ENCODE assay signal across 25 cellular contexts in genomic region chr16:46733319-46733830, GRCh38. TPM values are rescaled to one million over a fixed set of nuclear protein-coding genes. Genes with fewer than 3 reads are reported as not detected.
"Had no signal": no experiment of that assay in that cellular context is flagged by ENCODE, and none has a peak within 500 bp of the region (broad histone marks: within the 10 kb centered on the region; RNA-seq: fewer than 3 reads in every experiment).

No MANE protein-coding gene starts in this region.

- H3K4me1 Mint-ChIP-seq: activated B cell treated with CpG ODN at 0.5 μM for 24 hours; activated CD4-positive, alpha-beta T cell treated with anti-CD3 and anti-CD28 coated beads, Interleukin-2, amount 10 ng/mL, durations not matched to agents 24 days and 14 days; activated CD8-positive, alpha-beta memory T cell treated with anti-CD3 and anti-CD28 coated beads, Interleukin-2, amount 10 ng/mL, durations not matched to agents 7 days and 5 days; activated naive CD8-positive, alpha-beta T cell treated with anti-CD3 and anti-CD28 coated beads for 36 hours; T-cell had no signal

- DNase-seq: activated B cell treated with CpG ODN at 0.5 μM for 24 hours; activated CD4-positive, alpha-beta T cell treated with anti-CD3 and anti-CD28 coated beads for 1 hour; activated CD4-positive, alpha-beta T cell treated with anti-CD3 and anti-CD28 coated beads, Interleukin-2, amount 10 ng/mL, durations not matched to agents 24 days and 14 days; activated CD4-positive, alpha-beta T cell treated with anti-CD3 and anti-CD28 coated beads, Interleukin-2, amount 50 U/mL, for 48 hours; activated CD8-positive, alpha-beta memory T cell treated with anti-CD3 and anti-CD28 coated beads, Interleukin-2, amount 10 ng/mL, durations not matched to agents 7 days and 5 days; activated gamma-delta T cell; activated naive CD4-positive, alpha-beta T cell treated with anti-CD3 and anti-CD28 coated beads for 36 hours; activated naive CD8-positive, alpha-beta T cell treated with anti-CD3 and anti-CD28 coated beads for 36 hours; activated T-cell treated with anti-CD3 and anti-CD28 coated beads, Interleukin-2, amount 50 U/mL, for 24 hours; brain microvascular endothelial cell; NCI-H1092; NCI-H1417; NCI-H2029; NCI-H345; NCI-H510A; NCI-H526 treated with DMSO at 0.1 percent for 48 hours; Peyer's patch; SHP77 treated with DMSO at 0.1 percent for 48 hours; T-cell; T-helper 2 cell; T1000 had no signal

- H3K36me3 Mint-ChIP-seq: activated CD8-positive, alpha-beta memory T cell treated with anti-CD3 and anti-CD28 coated beads, Interleukin-2, amount 10 ng/mL, durations not matched to agents 7 days and 5 days; activated naive CD8-positive, alpha-beta T cell treated with anti-CD3 and anti-CD28 coated beads for 36 hours; T-cell had no signal

- H3K4me3 ChIP-seq: Peyer's patch had no signal

- H3K9me3 ChIP-seq: Peyer's patch had no signal

- H3K27me3 ChIP-seq: brain microvascular endothelial cell, Peyer's patch had no signal

- H3K9me3 Mint-ChIP-seq: activated B cell treated with CpG ODN at 0.5 μM for 24 hours; activated CD4-positive, alpha-beta T cell treated with anti-CD3 and anti-CD28 coated beads, Interleukin-2, amount 10 ng/mL, durations not matched to agents 24 days and 14 days; activated naive CD4-positive, alpha-beta T cell treated with anti-CD3 and anti-CD28 coated beads for 36 hours; activated naive CD8-positive, alpha-beta T cell treated with anti-CD3 and anti-CD28 coated beads for 36 hours; activated T-cell treated with anti-CD3 and anti-CD28 coated beads, Interleukin-2, amount 50 U/mL, for 24 hours; activated T-helper 1 cell treated with anti-CD3 and anti-CD28 coated beads, Interleukin-12 subunit alpha, Interleukin-12 subunit beta, Interleukin-2, Interleukin-4 antibody, amounts not matched to agents 30 ng/mL and 10 ng/mL and 1 ng/mL, durations not matched to agents 14 hours and 24 hours and 36 hours; T-cell had no signal

- H3K27ac Mint-ChIP-seq: activated B cell treated with CpG ODN at 0.5 μM for 24 hours; activated CD4-positive, alpha-beta T cell treated with anti-CD3 and anti-CD28 coated beads, Interleukin-2, amount 10 ng/mL, durations not matched to agents 24 days and 14 days; activated CD8-positive, alpha-beta memory T cell treated with anti-CD3 and anti-CD28 coated beads, Interleukin-2, amount 10 ng/mL, durations not matched to agents 7 days and 5 days; activated naive CD4-positive, alpha-beta T cell treated with anti-CD3 and anti-CD28 coated beads for 36 hours; activated naive CD8-positive, alpha-beta T cell treated with anti-CD3 and anti-CD28 coated beads for 36 hours; activated T-cell treated with anti-CD3 and anti-CD28 coated beads, Interleukin-2, amount 50 U/mL, for 24 hours; activated T-helper 1 cell treated with anti-CD3 and anti-CD28 coated beads, Interleukin-12 subunit alpha, Interleukin-12 subunit beta, Interleukin-2, Interleukin-4 antibody, amounts not matched to agents 30 ng/mL and 10 ng/mL and 1 ng/mL, durations not matched to agents 14 hours and 24 hours and 36 hours; T-cell had no signal

- H3K27me3 Mint-ChIP-seq: activated B cell treated with CpG ODN at 0.5 μM for 24 hours; activated CD4-positive, alpha-beta T cell treated with anti-CD3 and anti-CD28 coated beads, Interleukin-2, amount 10 ng/mL, durations not matched to agents 24 days and 14 days; activated CD8-positive, alpha-beta memory T cell treated with anti-CD3 and anti-CD28 coated beads, Interleukin-2, amount 10 ng/mL, durations not matched to agents 7 days and 5 days; activated naive CD8-positive, alpha-beta T cell treated with anti-CD3 and anti-CD28 coated beads for 36 hours; activated T-cell treated with anti-CD3 and anti-CD28 coated beads, Interleukin-2, amount 50 U/mL, for 24 hours had no signal

- H3K27ac ChIP-seq: brain microvascular endothelial cell, KMS-11, Peyer's patch, RWPE1 had no signal

- H3K4me1 ChIP-seq: Peyer's patch had no signal

- H3K36me3 ChIP-seq: brain microvascular endothelial cell, Peyer's patch had no signal

- ATAC-seq: activated CD8-positive, alpha-beta memory T cell treated with anti-CD3 and anti-CD28 coated beads, Interleukin-2, amount 10 ng/mL, durations not matched to agents 7 days and 5 days; T-cell had no signal

- H3K4me3 Mint-ChIP-seq: activated B cell treated with CpG ODN at 0.5 μM for 24 hours; activated CD4-positive, alpha-beta T cell treated with anti-CD3 and anti-CD28 coated beads, Interleukin-2, amount 10 ng/mL, durations not matched to agents 24 days and 14 days; activated CD8-positive, alpha-beta memory T cell treated with anti-CD3 and anti-CD28 coated beads, Interleukin-2, amount 10 ng/mL, durations not matched to agents 7 days and 5 days; activated naive CD4-positive, alpha-beta T cell treated with anti-CD3 and anti-CD28 coated beads for 36 hours; activated naive CD8-positive, alpha-beta T cell treated with anti-CD3 and anti-CD28 coated beads for 36 hours; activated T-cell treated with anti-CD3 and anti-CD28 coated beads, Interleukin-2, amount 50 U/mL, for 24 hours; activated T-helper 1 cell treated with anti-CD3 and anti-CD28 coated beads, Interleukin-12 subunit alpha, Interleukin-12 subunit beta, Interleukin-2, Interleukin-4 antibody, amounts not matched to agents 30 ng/mL and 10 ng/mL and 1 ng/mL, durations not matched to agents 14 hours and 24 hours and 36 hours; T-cell had no signal

RNA-seq across cellular contexts. Expression of gene MYLK3, which starts 14.8 kb away (rescaled TPM):
- total RNA-seq: activated CD8-positive, alpha-beta memory T cell treated with anti-CD3 and anti-CD28 coated beads, Interleukin-2, amount 10 ng/mL, durations not matched to agents 7 days and 5 days; MCF 10A; Peyer's patch had no signal
